23 cellular contexts compared by ENCODE assay signal in genomic region chr5:17890501-17890900, GRCh38.
"Had no signal": no experiment of that assay in that cellular context is flagged by ENCODE, and none has a peak within 500 bp of the region (broad histone marks: within the 10 kb centered on the region; RNA-seq: fewer than 3 reads in every experiment).

No MANE protein-coding gene starts in this region.

- H3K9me3 Mint-ChIP-seq: mesothelial cell of epicardium, neural crest cell had no signal

- H3K4me1 Mint-ChIP-seq: activated CD4-positive, alpha-beta memory T cell treated with anti-CD3 and anti-CD28 coated beads, Interleukin-2, amount 10 ng/mL, durations not matched to agents 7 days and 5 days; activated CD4-positive, alpha-beta T cell treated with anti-CD3 and anti-CD28 coated beads, Interleukin-2, amount 10 ng/mL, durations not matched to agents 7 days and 5 days; activated naive CD4-positive, alpha-beta T cell treated with anti-CD3 and anti-CD28 coated beads, Interleukin-2, amount 10 ng/mL, durations not matched to agents 7 days and 5 days; activated naive CD8-positive, alpha-beta T cell treated with anti-CD3 and anti-CD28 coated beads, Interleukin-2, amount 10 ng/mL, durations not matched to agents 7 days and 5 days; immature natural killer cell; mesothelial cell of epicardium; naive B cell; neural crest cell had no signal

- H3K36me3 Mint-ChIP-seq: activated naive CD4-positive, alpha-beta T cell treated with anti-CD3 and anti-CD28 coated beads, Interleukin-2, amount 10 ng/mL, durations not matched to agents 7 days and 5 days; activated naive CD8-positive, alpha-beta T cell treated with anti-CD3 and anti-CD28 coated beads, Interleukin-2, amount 10 ng/mL, durations not matched to agents 7 days and 5 days; immature natural killer cell; mesothelial cell of epicardium; naive B cell had no signal

- H3K4me3 Mint-ChIP-seq: activated CD4-positive, alpha-beta memory T cell treated with anti-CD3 and anti-CD28 coated beads, Interleukin-2, amount 10 ng/mL, durations not matched to agents 7 days and 5 days; activated CD4-positive, alpha-beta T cell treated with anti-CD3 and anti-CD28 coated beads, Interleukin-2, amount 10 ng/mL, durations not matched to agents 7 days and 5 days; activated naive CD4-positive, alpha-beta T cell treated with anti-CD3 and anti-CD28 coated beads, Interleukin-2, amount 10 ng/mL, durations not matched to agents 7 days and 5 days; activated naive CD8-positive, alpha-beta T cell treated with anti-CD3 and anti-CD28 coated beads, Interleukin-2, amount 10 ng/mL, durations not matched to agents 7 days and 5 days; activated T-cell treated with anti-CD3 and anti-CD28 coated beads, Interleukin-2, amount 50 U/mL, for 24 hours; immature natural killer cell; mesothelial cell of epicardium; naive B cell; neural crest cell had no signal

- DNase-seq: activated CD4-positive, alpha-beta memory T cell treated with anti-CD3 and anti-CD28 coated beads, Interleukin-2, amount 10 ng/mL, durations not matched to agents 7 days and 5 days; activated CD4-positive, alpha-beta T cell treated with anti-CD3 and anti-CD28 coated beads, Interleukin-2, amount 10 ng/mL, durations not matched to agents 7 days and 5 days; activated CD4-positive, CD25-positive, alpha-beta regulatory T cell treated with anti-CD3 and anti-CD28 coated beads, Interleukin-2, amount 50 U/mL, for 72 hours; activated CD8-positive, alpha-beta memory T cell treated with anti-CD3 and anti-CD28 coated beads, Interleukin-2, amount 50 U/mL, for 48 hours; activated gamma-delta T cell; activated naive CD4-positive, alpha-beta T cell treated with anti-CD3 and anti-CD28 coated beads, Interleukin-2, amount 10 ng/mL, durations not matched to agents 7 days and 5 days; activated naive CD8-positive, alpha-beta T cell treated with anti-CD3 and anti-CD28 coated beads, Interleukin-2, amount 10 ng/mL, durations not matched to agents 7 days and 5 days; activated T-cell treated with anti-CD3 and anti-CD28 coated beads, Interleukin-2, amount 50 U/mL, for 24 hours; brain microvascular endothelial cell; caudate nucleus; heart left ventricle; hypothalamus; immature natural killer cell; naive B cell; nucleus accumbens; right cardiac atrium; stimulated activated naive CD4-positive, alpha-beta T cell; T-helper 2 cell had no signal

- H3K27ac ChIP-seq: ascending aorta, brain microvascular endothelial cell, heart left ventricle, parathyroid adenoma, tibial nerve had no signal

- H3K27ac Mint-ChIP-seq: activated CD4-positive, alpha-beta memory T cell treated with anti-CD3 and anti-CD28 coated beads, Interleukin-2, amount 10 ng/mL, durations not matched to agents 7 days and 5 days; activated CD4-positive, alpha-beta T cell treated with anti-CD3 and anti-CD28 coated beads, Interleukin-2, amount 10 ng/mL, durations not matched to agents 7 days and 5 days; activated naive CD4-positive, alpha-beta T cell treated with anti-CD3 and anti-CD28 coated beads, Interleukin-2, amount 10 ng/mL, durations not matched to agents 7 days and 5 days; activated naive CD8-positive, alpha-beta T cell treated with anti-CD3 and anti-CD28 coated beads, Interleukin-2, amount 10 ng/mL, durations not matched to agents 7 days and 5 days; activated T-cell treated with anti-CD3 and anti-CD28 coated beads, Interleukin-2, amount 50 U/mL, for 24 hours; immature natural killer cell; mesothelial cell of epicardium; naive B cell had no signal

- H3K36me3 ChIP-seq: ascending aorta, brain microvascular endothelial cell, heart left ventricle, tibial nerve had no signal

- H3K9me3 ChIP-seq: ascending aorta, heart left ventricle, tibial nerve had no signal

- H3K9ac ChIP-seq: parathyroid adenoma had no signal

- H3K27me3 Mint-ChIP-seq: activated CD4-positive, alpha-beta memory T cell treated with anti-CD3 and anti-CD28 coated beads, Interleukin-2, amount 10 ng/mL, durations not matched to agents 7 days and 5 days; activated CD4-positive, alpha-beta T cell treated with anti-CD3 and anti-CD28 coated beads, Interleukin-2, amount 10 ng/mL, durations not matched to agents 7 days and 5 days; activated naive CD4-positive, alpha-beta T cell treated with anti-CD3 and anti-CD28 coated beads, Interleukin-2, amount 10 ng/mL, durations not matched to agents 7 days and 5 days; activated naive CD8-positive, alpha-beta T cell treated with anti-CD3 and anti-CD28 coated beads, Interleukin-2, amount 10 ng/mL, durations not matched to agents 7 days and 5 days; activated T-cell treated with anti-CD3 and anti-CD28 coated beads, Interleukin-2, amount 50 U/mL, for 24 hours had no signal

- H3K4me3 ChIP-seq: ascending aorta, heart left ventricle, tibial nerve had no signal

- ATAC-seq: heart left ventricle, right cardiac atrium had no signal
